In the genomic region with DNA sequence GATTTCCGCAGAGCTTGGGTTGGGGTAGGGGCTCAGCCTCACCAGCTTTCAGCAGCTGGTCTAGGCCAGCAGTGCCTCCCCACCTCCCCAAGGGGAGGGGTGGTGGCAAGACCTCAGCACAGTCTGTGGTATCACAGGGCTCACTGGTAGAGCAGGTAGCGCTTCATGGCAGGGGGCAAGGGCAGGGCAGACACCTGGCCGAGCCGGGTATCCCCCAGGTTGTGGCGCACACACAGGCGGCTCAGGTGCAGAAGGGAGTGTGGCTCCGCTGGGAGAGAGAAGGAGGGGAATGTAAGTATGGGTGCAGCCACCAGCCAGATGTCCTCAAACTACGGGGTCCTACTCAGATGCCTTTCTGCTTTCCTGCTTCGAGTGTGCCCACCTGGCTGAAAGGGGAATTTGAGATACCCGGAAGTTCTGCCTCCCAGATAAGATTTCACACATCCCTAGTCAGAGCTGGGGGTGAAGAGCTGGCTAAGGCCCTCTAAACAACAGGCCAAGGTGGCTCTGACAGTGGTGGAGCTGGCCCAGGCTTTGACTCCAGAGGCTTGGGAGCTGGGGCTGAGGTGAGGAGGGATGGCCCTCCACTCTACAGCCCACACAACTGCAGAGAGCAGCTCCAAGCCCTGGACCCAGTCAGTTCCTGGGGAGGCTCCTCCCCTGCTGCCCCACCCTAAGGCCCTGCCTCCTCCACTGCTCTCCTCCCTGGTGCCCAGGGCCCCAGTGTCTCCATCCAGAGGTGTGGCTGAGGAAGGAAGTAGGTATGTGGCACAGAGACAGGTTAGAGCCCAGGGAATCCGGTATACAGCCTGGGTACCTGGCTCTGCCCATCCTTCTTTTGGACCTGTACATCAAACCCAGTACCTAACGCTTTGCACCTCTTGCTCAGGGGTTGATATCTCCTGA, we compare ENCODE assay signal across 6 cellular contexts. TPM values are rescaled to one million over a fixed set of nuclear protein-coding genes. Genes with fewer than 3 reads are reported as not detected.
DNase-seq lines count a peak whose midpoint lies in the region; ATAC-seq and TF ChIP-seq lines count a peak whose summit lies in the region.

No MANE protein-coding gene starts in this region.

- no peak overlapping the region for H3K14ac ChIP-seq in H9 (ENCODE audit: insufficient read depth, low read length)

- no peak overlapping the region for H3K23ac ChIP-seq in H9 (ENCODE audit: insufficient read length, low read depth, low read length)

- no peak overlapping the region for H2BK5ac ChIP-seq in H9 (ENCODE audit: insufficient read length, low read length)

- peaks cover 44 to 55% of the 10 kb centered on the region in 2 experiments for H3K4me1 Mint-ChIP-seq in H9
- H3K4me1 Mint-ChIP-seq in stimulated activated naive CD8-positive, alpha-beta T cell treated with anti-CD3 and anti-CD28 coated beads, Interleukin-15, amount 100 ng/mL, for 72 hours: peaks cover 77% of the 10 kb centered on the region

- peaks cover 5% of the 10 kb centered on the region; the same call in 1 of the 2 replicates for H3K79me2 ChIP-seq in H9 (ENCODE audit: insufficient read depth, low read length)

- no peak overlapping the region for H3K4ac ChIP-seq in H9 (ENCODE audit: low read depth, low read length)

- peak; percentile 33 for ATAC-seq in foreskin keratinocyte
- no peak for ATAC-seq in stimulated activated naive CD8-positive, alpha-beta T cell treated with anti-CD3 and anti-CD28 coated beads, Interleukin-15, amount 100 ng/mL, for 72 hours

- DNase-seq in H9 (peak; percentile 64), SK-MEL-5 (ENCODE audit: low read depth, low spot score) (peak; percentile 62), foreskin keratinocyte (peak in 1 of 2 donors; percentile 72), globus pallidus (ENCODE audit: low spot score) (no peak), OCI-M2 (lab: John Stamatoyannopoulos, UW; ENCODE audit: unreplicated experiment) (no peak)
- peak in 1 of 2 donors; percentile 41 for DNase-seq in stimulated activated naive CD8-positive, alpha-beta T cell treated with anti-CD3 and anti-CD28 coated beads, Interleukin-15, amount 100 ng/mL, for 72 hours

- no peak overlapping the region for H2BK20ac ChIP-seq in H9 (ENCODE audit: low read depth, low read length, poor library complexity, severe bottlenecking)

- H4K5ac ChIP-seq in H9 (ENCODE audit: insufficient read length, low read depth, low read length): no peak overlapping the region

- H3K23me2 ChIP-seq in H9 (ENCODE audit: insufficient read length, low read depth, low read length, poor library complexity, severe bottlenecking): peaks cover 16% of the 10 kb centered on the region

- no peak overlapping the region for H2AK5ac ChIP-seq in H9 (ENCODE audit: insufficient read length, low read length)

- no peak overlapping the region for H3K18ac ChIP-seq in H9 (ENCODE audit: insufficient read length, low read depth, low read length)

- H3K4me2 ChIP-seq in H9 (ENCODE audit: insufficient read depth, insufficient read length, low read length): peak overlapping the region; percentile 69

- no peak overlapping the region for H4K91ac ChIP-seq in H9 (ENCODE audit: insufficient read length, low read depth, low read length)

- H3K27ac ChIP-seq in H9 (ENCODE audit: insufficient read length, low read depth, low read length): no peak overlapping the region
- no peak overlapping the region for H3K27ac ChIP-seq in foreskin keratinocyte

- TF ChIP-seq CTCF in H9 (conservative IDR thresholded peaks at IDR 0.05) (no peak), foreskin keratinocyte (conservative IDR thresholded peaks at IDR 0.05) (no peak)

- no peaks in the 10 kb centered on the region; a peak in 1 of 5 replicates for H3K9me3 Mint-ChIP-seq in H9
- no peaks in the 10 kb centered on the region for H3K9me3 Mint-ChIP-seq in stimulated activated naive CD8-positive, alpha-beta T cell treated with anti-CD3 and anti-CD28 coated beads, Interleukin-15, amount 100 ng/mL, for 72 hours

- no peak overlapping the region for H3T11ph ChIP-seq in H9 (ENCODE audit: low read length)

- H2BK120ac ChIP-seq in H9 (ENCODE audit: low read depth, low read length, poor library complexity, severe bottlenecking): no peak overlapping the region

- H3K4me3 Mint-ChIP-seq in H9: peak overlapping the region; percentile 92 to 96
- peak overlapping the region; percentile 93 to 97 for H3K4me3 Mint-ChIP-seq in stimulated activated naive CD8-positive, alpha-beta T cell treated with anti-CD3 and anti-CD28 coated beads, Interleukin-15, amount 100 ng/mL, for 72 hours

- H4K20me1 ChIP-seq in H9 (ENCODE audit: control insufficient read depth, insufficient read depth, insufficient read length): no peaks in the 10 kb centered on the region

- H2AFZ ChIP-seq in H9 (ENCODE audit: low read length): no peak overlapping the region

- in situ Hi-C loops in SK-MEL-5 (cut with HindIII; ENCODE audit: low pct_unique_long_range_greater_than_20kb, low sequenced_read_pairs): no loop called here

- H3K27me3 ChIP-seq in H9 (ENCODE audit: insufficient read depth, low read length) (no peaks in the 10 kb centered on the region), foreskin keratinocyte (no peaks in the 10 kb centered on the region)

- H4K8ac ChIP-seq in H9 (replicated peaks; ENCODE audit: insufficient read length, low read depth, low read length): no peak overlapping the region

- H3K36me3 Mint-ChIP-seq in H9 (ENCODE audit: insufficient read depth in 1 of 3, low read depth in 3 of 3): peaks cover 28 to 49% (median 39%) of the 10 kb centered on the region in 3 experiments

- no peak overlapping the region for H3K56ac ChIP-seq in H9 (ENCODE audit: insufficient read length, low read depth, low read length)

- no peak overlapping the region for H2BK12ac ChIP-seq in H9 (ENCODE audit: insufficient read length, low read depth, low read length)

- no CpG with 5 or more reads among the region's 12 CpGs for WGBS in H9 (ENCODE audit: extremely low coverage, insufficient read length, low lambda C conversion rate)

- H3K4me1 ChIP-seq in H9 (ENCODE audit: insufficient read depth, low read length): no peaks in the 10 kb centered on the region; the same call in 1 of the 2 replicates
- H3K4me1 ChIP-seq in foreskin keratinocyte: no peaks in the 10 kb centered on the region

- H3K27me3 Mint-ChIP-seq in H9 (ENCODE audit: low read depth): no peaks in the 10 kb centered on the region; the same call in 1 of the 2 replicates
- no peaks in the 10 kb centered on the region for H3K27me3 Mint-ChIP-seq in stimulated activated naive CD8-positive, alpha-beta T cell treated with anti-CD3 and anti-CD28 coated beads, Interleukin-15, amount 100 ng/mL, for 72 hours

- no peak overlapping the region for H3K9ac ChIP-seq in H9 (ENCODE audit: extremely low read depth, insufficient read length, low read length)

- H3K9me3 ChIP-seq in H9 (ENCODE audit: control insufficient read depth, low read depth, low read length): no peaks in the 10 kb centered on the region

- no peaks in the 10 kb centered on the region for H3K79me1 ChIP-seq in H9 (ENCODE audit: insufficient read depth, low read depth, low read length, poor library complexity, severe bottlenecking)

- no peak overlapping the region for H2BK15ac ChIP-seq in H9 (ENCODE audit: low read depth, low read length)

- peak overlapping the region in 2 of 3 experiments; percentile 85 to 95; a peak in 4 of 7 replicates for H3K27ac Mint-ChIP-seq in H9
- peak overlapping the region; percentile 85 to 93 for H3K27ac Mint-ChIP-seq in stimulated activated naive CD8-positive, alpha-beta T cell treated with anti-CD3 and anti-CD28 coated beads, Interleukin-15, amount 100 ng/mL, for 72 hours

RNA-seq across cellular contexts. Expression of a gene that starts 1.8 kb away (rescaled TPM):
- total RNA-seq in H9 (2021) (13.7 and 16.3 TPM in 2 replicates), foreskin keratinocyte (9.9 and 10.3 TPM in 2 replicates)
- total RNA-seq in SK-MEL-5 (2014; rRNA removed; shearing (Covaris generic)): 6.4 and 8.3 TPM in 2 replicates
- 13.4 and 17.4 TPM in 2 replicates for polyA plus RNA-seq in SK-MEL-5 (2015; cell fraction: cytosol; rRNA removed)
- 25.9 and 32.2 TPM in 2 replicates for polyA plus RNA-seq in SK-MEL-5 (2015; cell fraction: nucleus; rRNA removed)
- 14.2 and 16.1 TPM in 2 replicates for polyA plus RNA-seq in foreskin keratinocyte

RNA-seq across cellular contexts. Expression of a gene that starts 4.0 kb away (rescaled TPM):
- 1,177 and 1,211 TPM in 2 replicates for total RNA-seq in H9 (2021)
- 1,835 and 2,004 TPM in 2 replicates for total RNA-seq in SK-MEL-5 (2014; rRNA removed; shearing (Covaris generic))
- 956 and 987 TPM in 2 replicates for polyA plus RNA-seq in SK-MEL-5 (2015; cell fraction: cytosol; rRNA removed)
- 314 and 367 TPM in 2 replicates for polyA plus RNA-seq in SK-MEL-5 (2015; cell fraction: nucleus; rRNA removed)
- total RNA-seq in foreskin keratinocyte: 893 and 952 TPM in 2 replicates
- 1,116 and 1,134 TPM in 2 replicates for polyA plus RNA-seq in foreskin keratinocyte

RNA-seq across cellular contexts. Expression of a gene that starts 19.4 kb away (rescaled TPM):
- total RNA-seq in H9 (2021): 143 and 144 TPM in 2 replicates
- 87.9 and 92.6 TPM in 2 replicates for total RNA-seq in SK-MEL-5 (2014; rRNA removed; shearing (Covaris generic))
- polyA plus RNA-seq in SK-MEL-5 (2015; cell fraction: cytosol; rRNA removed): 79.8 and 97.6 TPM in 2 replicates
- polyA plus RNA-seq in SK-MEL-5 (2015; cell fraction: nucleus; rRNA removed): 121 and 128 TPM in 2 replicates
- 80.9 and 83.5 TPM in 2 replicates for total RNA-seq in foreskin keratinocyte
- polyA plus RNA-seq in foreskin keratinocyte: 61.4 and 66.4 TPM in 2 replicates

RNA-seq across cellular contexts. Expression of a gene that starts 20.2 kb away (rescaled TPM):
- total RNA-seq in H9 (2021) (45.1 and 48.6 TPM in 2 replicates), foreskin keratinocyte (38.0 and 47.5 TPM in 2 replicates)
- 47.1 and 52.3 TPM in 2 replicates for total RNA-seq in SK-MEL-5 (2014; rRNA removed; shearing (Covaris generic))
- polyA plus RNA-seq in SK-MEL-5 (2015; cell fraction: cytosol; rRNA removed): 48.8 and 56.0 TPM in 2 replicates
- 139 and 185 TPM in 2 replicates for polyA plus RNA-seq in SK-MEL-5 (2015; cell fraction: nucleus; rRNA removed)
- 39.9 and 57.6 TPM in 2 replicates for polyA plus RNA-seq in foreskin keratinocyte

RNA-seq across cellular contexts. Expression of a gene that starts 30.6 kb away (rescaled TPM):
- total RNA-seq in H9 (2021): 17.3 and 20.0 TPM in 2 replicates
- 0.08 TPM in 1 of 2 replicates, not detected in the other for total RNA-seq in SK-MEL-5 (2014; rRNA removed; shearing (Covaris generic))
- polyA plus RNA-seq in SK-MEL-5 (2015; cell fraction: cytosol; rRNA removed): 0.18 and 0.33 TPM in 2 replicates
- polyA plus RNA-seq in SK-MEL-5 (2015; cell fraction: nucleus; rRNA removed): 8.0 and 8.6 TPM in 2 replicates
- 2.1 and 2.9 TPM in 2 replicates for total RNA-seq in foreskin keratinocyte
- polyA plus RNA-seq in foreskin keratinocyte: 3.0 and 4.1 TPM in 2 replicates

Comparison
In these comparisons a context has a peak if more than half of its experiments do, and no peak if none do; other contexts are left out.
1. DNase-seq: peak in H9 (single experiment) and SK-MEL-5 (single experiment); none in globus pallidus (single experiment) and OCI-M2 (single experiment).